ENCODE assay signal across 10 cellular contexts in genomic region chr5:68086857-68087256, GRCh38.
DNase-seq lines count a peak whose midpoint lies in the region; ATAC-seq and TF ChIP-seq lines count a peak whose summit lies in the region.
"Had no signal": no experiment of that assay in that cellular context is flagged by ENCODE, and none has a peak within 500 bp of the region (broad histone marks: within the 10 kb centered on the region; RNA-seq: fewer than 3 reads in every experiment).

No MANE protein-coding gene starts in this region.

- TF ChIP-seq CTCF in osteocyte (IDR thresholded peaks at IDR 0.05): no peak

- H3K4me1 Mint-ChIP-seq in osteocyte (ENCODE audit: unreplicated experiment): peaks cover 5% of the 10 kb centered on the region
- H3K4me1 Mint-ChIP-seq: CD4-positive, CD25-positive, alpha-beta regulatory T cell had no signal

- no peaks in the 10 kb centered on the region for H3K36me3 Mint-ChIP-seq in osteocyte (ENCODE audit: unreplicated experiment)
- H3K36me3 Mint-ChIP-seq: CD4-positive, CD25-positive, alpha-beta regulatory T cell had no signal

- no peak for ATAC-seq in GM19467 (IDR thresholded peaks at IDR 0.05; ENCODE audit: unreplicated experiment)

- peak; percentile 82 for DNase-seq in Ammon's horn (ENCODE audit: low spot score)
- DNase-seq in amygdala (lab: John Stamatoyannopoulos, UW): peak in 35 of 56 donors; percentile 2 to 69 (median 17)
- peak in 41 of 42 donors; percentile 7 to 84 (median 54) for DNase-seq in head of caudate nucleus
- DNase-seq in putamen (ENCODE audit: low spot score): peak; percentile 63
- DNase-seq in stimulated activated CD4-positive, alpha-beta T cell treated with anti-CD3 and anti-CD28 coated beads, Interleukin-4, amount 100 ng/mL, for 24 hours: no peak
- DNase-seq in osteocyte (ENCODE audit: extremely low spot score, unreplicated experiment): no peak
- no peak for DNase-seq in HUDEP-2 (lab: John Stamatoyannopoulos, UW; ENCODE audit: unreplicated experiment in 76 of 76)
- DNase-seq: CD4-positive, CD25-positive, alpha-beta regulatory T cell; MV-4-11 had no signal

- peaks cover 4% of the 10 kb centered on the region for H3K27me3 Mint-ChIP-seq in osteocyte (ENCODE audit: unreplicated experiment)

- no peak overlapping the region for H3K27ac Mint-ChIP-seq in osteocyte (ENCODE audit: unreplicated experiment)
- H3K27ac Mint-ChIP-seq: CD4-positive, CD25-positive, alpha-beta regulatory T cell had no signal

- intact Hi-C loops in head of caudate nucleus (cut with DNase I): loop anchor here (10.0 kb wide), 1 partner anchor 128 kb away; the partner anchor contains the start of gene PIK3R1

- H3K9me3 Mint-ChIP-seq in osteocyte (ENCODE audit: unreplicated experiment): peaks cover 6% of the 10 kb centered on the region

- H3K4me3 Mint-ChIP-seq in osteocyte (ENCODE audit: unreplicated experiment): no peak overlapping the region
- H3K4me3 Mint-ChIP-seq: CD4-positive, CD25-positive, alpha-beta regulatory T cell had no signal

Comparison
In these comparisons a context has a peak if more than half of its experiments do, and no peak if none do; other contexts are left out.
1. DNase-seq: peak in Ammon's horn (single experiment), amygdala (35 of 56), head of caudate nucleus (41 of 42) and putamen (single experiment); none in stimulated activated CD4-positive, alpha-beta T cell treated with anti-CD3 and anti-CD28 coated beads, Interleukin-4, amount 100 ng/mL, for 24 hours (single experiment), osteocyte (single experiment) and HUDEP-2 (0 of 76).